In genomic region chr16:83137326-83137770, GRCh38 we compare ENCODE assay signal across 8 cellular contexts.
DNase-seq lines count a peak whose midpoint lies in the region; ATAC-seq and TF ChIP-seq lines count a peak whose summit lies in the region.

No MANE protein-coding gene starts in this region.

- H3K4me3 Mint-ChIP-seq in CD8-positive, alpha-beta T cell = peak overlapping the region; percentile 76

- no peaks in the 10 kb centered on the region for H3K9me3 ChIP-seq in CD8-positive, alpha-beta T cell (ENCODE audit: low read length)
- H3K9me3 ChIP-seq in lower lobe of right lung = no peaks in the 10 kb centered on the region

- H3K36me3 ChIP-seq in CD8-positive, alpha-beta T cell (ENCODE audit: insufficient read depth, low read length) = no peaks in the 10 kb centered on the region
- no peaks in the 10 kb centered on the region for H3K36me3 ChIP-seq in lower lobe of right lung

- H3K36me3 Mint-ChIP-seq in CD8-positive, alpha-beta T cell = no peaks in the 10 kb centered on the region

- DNase-seq in CD8-positive, alpha-beta T cell = no peak
- DNase-seq in HT-29 (ENCODE audit: low spot score) (peak; percentile 57), lower lobe of right lung (no peak), foreskin keratinocyte (no peak)
- DNase-seq in activated CD4-positive, CD25-positive, alpha-beta regulatory T cell treated with anti-CD3 and anti-CD28 coated beads, Interleukin-2, amount 50 U/mL, for 72 hours = no peak
- DNase-seq in stimulated activated CD4-positive, alpha-beta T cell treated with anti-CD3 and anti-CD28 coated beads, Interleukin-4, amount 100 ng/mL, for 1 hour = no peak

- peak overlapping the region; percentile 85 for H3K27ac Mint-ChIP-seq in CD8-positive, alpha-beta T cell

- POLR2A ChIA-PET in CD8-positive, alpha-beta T cell (lab: Charles Lee) = no interaction called here

- no peaks in the 10 kb centered on the region for H3K27me3 Mint-ChIP-seq in CD8-positive, alpha-beta T cell (ENCODE audit: low read depth)

- intact Hi-C loops in CD8-positive, alpha-beta T cell (cut with DNase I, micrococcal nuclease) = no loop called here
- intact Hi-C loops in lower lobe of right lung (cut with DNase I) = no loop called here

- peak; percentile 46 for ATAC-seq in CD8-positive, alpha-beta T cell
- peak; percentile 48 to 65 for ATAC-seq in lower lobe of right lung
- ATAC-seq in GM21515 (IDR thresholded peaks at IDR 0.05; ENCODE audit: unreplicated experiment) = no peak
- no peak for ATAC-seq in foreskin keratinocyte

- H3K4me1 ChIP-seq in CD8-positive, alpha-beta T cell (ENCODE audit: insufficient read depth, low read length) = no peaks in the 10 kb centered on the region
- H3K4me1 ChIP-seq in lower lobe of right lung (no peaks in the 10 kb centered on the region), foreskin keratinocyte (no peaks in the 10 kb centered on the region)

- no peaks in the 10 kb centered on the region for H3K9me3 Mint-ChIP-seq in CD8-positive, alpha-beta T cell

- CTCF ChIA-PET in CD8-positive, alpha-beta T cell (lab: Charles Lee) = no interaction called here

- H3K4me1 Mint-ChIP-seq in CD8-positive, alpha-beta T cell (ENCODE audit: low read depth) = peaks cover 11% of the 10 kb centered on the region

- no peaks in the 10 kb centered on the region for H3K27me3 ChIP-seq in CD8-positive, alpha-beta T cell (ENCODE audit: insufficient read depth, low read length)
- H3K27me3 ChIP-seq in lower lobe of right lung (ENCODE audit: low read depth) (no peaks in the 10 kb centered on the region), foreskin keratinocyte (no peaks in the 10 kb centered on the region)

- no peak overlapping the region for H3K27ac ChIP-seq in CD8-positive, alpha-beta T cell (ENCODE audit: low read depth, low read length)
- H3K27ac ChIP-seq in angular gyrus (ENCODE audit: low read depth, low read length) = peak overlapping the region; percentile 16
- peak overlapping the region; percentile 3 for H3K27ac ChIP-seq in lower lobe of right lung
- H3K27ac ChIP-seq in foreskin keratinocyte = no peak overlapping the region

- no peak for TF ChIP-seq CTCF in CD8-positive, alpha-beta T cell (IDR thresholded peaks at IDR 0.05)
- no peak for TF ChIP-seq CTCF in lower lobe of right lung (IDR thresholded peaks at IDR 0.05)
- no peak for TF ChIP-seq CTCF in foreskin keratinocyte (conservative IDR thresholded peaks at IDR 0.05)

- H3K4me3 ChIP-seq in CD8-positive, alpha-beta T cell (ENCODE audit: low read depth, low read length) = no peak overlapping the region
- H3K4me3 ChIP-seq in lower lobe of right lung = peak overlapping the region; percentile 39

Comparison
In these comparisons a context has a peak if more than half of its experiments do, and no peak if none do; other contexts are left out.
1. ATAC-seq: peak in CD8-positive, alpha-beta T cell (single experiment) and lower lobe of right lung (2 of 2); none in GM21515 (single experiment) and foreskin keratinocyte (single experiment).
2. H3K27ac ChIP-seq: peak in angular gyrus (single experiment) and lower lobe of right lung (single experiment); none in CD8-positive, alpha-beta T cell (single experiment) and foreskin keratinocyte (single experiment).